ENCODE assay signal across 19 cellular contexts in genomic region chr1:178684111-178684510, GRCh38. TPM values are rescaled to one million over a fixed set of nuclear protein-coding genes. Genes with fewer than 3 reads are reported as not detected.
A peak's percentile ranks its signal among the peaks of the same experiment; 100 is the strongest.
DNase-seq lines count a peak whose midpoint lies in the region; ATAC-seq, FAIRE-seq and TF ChIP-seq lines count a peak whose summit lies in the region.
"Had no signal": no experiment of that assay in that cellular context is flagged by ENCODE, and none has a peak within 500 bp of the region (broad histone marks: within the 10 kb centered on the region; RNA-seq: fewer than 3 reads in every experiment).

No MANE protein-coding gene starts in this region.

- H3K9ac ChIP-seq in GM12878 (ENCODE audit: control insufficient read depth, insufficient read depth, low read length): no peak overlapping the region

- H3K4me1 Mint-ChIP-seq in nephron progenitor cell: no peaks in the 10 kb centered on the region
- H3K4me1 Mint-ChIP-seq in type B pancreatic cell (ENCODE audit: unreplicated experiment): peaks cover 11% of the 10 kb centered on the region
- H3K4me1 Mint-ChIP-seq: immature natural killer cell had no signal

- H3K36me3 ChIP-seq in GM12878 (ENCODE audit: control insufficient read depth in 2 of 2, insufficient read depth in 2 of 2, low read length in 1 of 2): no peaks in the 10 kb centered on the region
- H3K36me3 ChIP-seq: gastrocnemius medialis, spleen had no signal

- POLR2A ChIA-PET in GM12878 (lab: Charles Lee): no interaction called here

- H3K4me2 ChIP-seq in GM12878 (ENCODE audit: control insufficient read depth, insufficient read depth): no peak overlapping the region

- H3K27ac ChIP-seq in GM12878 (ENCODE audit: control insufficient read depth, insufficient read depth): no peak overlapping the region
- H3K27ac ChIP-seq: gastrocnemius medialis, VCaP had no signal

- FAIRE-seq in GM12878 (lab: Jason Lieb, UNC): no peak
- FAIRE-seq: bronchial epithelial cell had no signal

- H3K27me3 Mint-ChIP-seq in nephron progenitor cell (ENCODE audit: low read depth, poor library complexity) (no peaks in the 10 kb centered on the region), type B pancreatic cell (no peaks in the 10 kb centered on the region)
- H3K27me3 Mint-ChIP-seq: IgD-negative memory B cell had no signal

- RAD21 ChIA-PET in GM12878 (lab: Charles Lee; ENCODE audit: unreplicated experiment): interaction anchor here (0.8 to 1.3 kb wide), 5 partner anchors 20 to 496 kb away, joined by 3 to 5 read pairs (median 3); no protein-coding TSS in a partner anchor

- H3K9me3 ChIP-seq in GM12878 (replicated peaks; ENCODE audit: control insufficient read depth, insufficient read depth, low read length): no peaks in the 10 kb centered on the region
- H3K9me3 ChIP-seq: gastrocnemius medialis, spleen had no signal

- H3K4me3 Mint-ChIP-seq in nephron progenitor cell (no peak overlapping the region), type B pancreatic cell (no peak overlapping the region)
- H3K4me3 Mint-ChIP-seq: activated naive CD4-positive, alpha-beta T cell treated with anti-CD3 and anti-CD28 coated beads for 36 hours; immature natural killer cell had no signal

- H3K27ac Mint-ChIP-seq in nephron progenitor cell (peak overlapping the region; percentile 11), type B pancreatic cell (no peak overlapping the region)
- H3K27ac Mint-ChIP-seq: activated naive CD4-positive, alpha-beta T cell treated with anti-CD3 and anti-CD28 coated beads for 36 hours; immature natural killer cell had no signal

- WGBS in GM12878 (ENCODE audit: insufficient coverage, insufficient replicate concordance, low lambda C conversion rate, missing lambda C conversion rate): 73% methylated on average over 4 of the region's 5 CpGs

- TF ChIP-seq EP300 in GM12878 (IDR thresholded peaks at IDR 0.05; ENCODE audit: borderline replicate concordance in 1 of 2, control insufficient read depth in 1 of 2, low read depth in 2 of 2, low read length in 2 of 2): no peak

- H3K4me3 ChIP-seq in GM12878: no peak overlapping the region
- H3K4me3 ChIP-seq: gastrocnemius medialis, spleen had no signal

- intact Hi-C loops in GM12878 (cut with micrococcal nuclease; ENCODE audit: unreplicated experiment): no loop called here
- intact Hi-C loops in left ventricle myocardium superior (cut with micrococcal nuclease): no loop called here

- H2AFZ ChIP-seq in GM12878 (ENCODE audit: control insufficient read depth, low read depth, low read length): no peak overlapping the region

- DNase-seq in HK-2 (ENCODE audit: unreplicated experiment) (peak; percentile 26), GM12878 (ENCODE audit: low read depth, low spot score) (no peak), nephron progenitor cell (no peak), left ventricle myocardium superior (no peak), left lobe of liver (ENCODE audit: low spot score) (no peak), type B pancreatic cell (ENCODE audit: extremely low spot score, unreplicated experiment) (no peak)
- DNase-seq: activated naive CD4-positive, alpha-beta T cell treated with anti-CD3 and anti-CD28 coated beads for 36 hours; AML-193; effector memory CD4-positive, alpha-beta T cell; immature natural killer cell; NCI-H1417 treated with DMSO at 0.1 percent for 48 hours; NCI-H345; spleen had no signal

- SMC1A ChIA-PET in GM12878 (lab: Charles Lee; ENCODE audit: uncharacterized antibody, unreplicated experiment): interaction anchor here (0.7 to 1.9 kb wide), 9 partner anchors 16 to 140 kb away, joined by 3 to 7 read pairs (median 4); no protein-coding TSS in a partner anchor

- TF ChIP-seq CTCF in GM12878 (IDR thresholded peaks at IDR 0.05 in 2 of 3, conservative IDR thresholded peaks at IDR 0.05 in 1 of 3; ENCODE audit: control insufficient read depth in 2 of 3, extremely low read depth in 1 of 3, insufficient read depth in 1 of 3, low read depth in 3 of 3, low read length in 3 of 3) (no peak), nephron progenitor cell (IDR thresholded peaks at IDR 0.05) (no peak), type B pancreatic cell (conservative IDR thresholded peaks at IDR 0.05) (no peak)

- ATAC-seq in GM18502 (IDR thresholded peaks at IDR 0.05; ENCODE audit: poor library complexity, unreplicated experiment) (peak; percentile 23), GM12878 (peak; percentile 18), HG02763 (IDR thresholded peaks at IDR 0.05; ENCODE audit: unreplicated experiment) (no peak), left ventricle myocardium superior (no peak), left lobe of liver (no peak)

- peaks cover 13% of the 10 kb centered on the region for H3K4me1 ChIP-seq in GM12878 (ENCODE audit: control insufficient read depth, insufficient read depth, low read length)
- H3K4me1 ChIP-seq: gastrocnemius medialis had no signal

- no TSS peak for BruUV-seq in GM12878 (replicated peaks; lab: Mats Ljungman, UMichigan)

- H4K20me1 ChIP-seq in GM12878 (ENCODE audit: control insufficient read depth, insufficient read depth): no peaks in the 10 kb centered on the region

- H3K9me3 Mint-ChIP-seq in nephron progenitor cell: no peaks in the 10 kb centered on the region
- no peaks in the 10 kb centered on the region for H3K9me3 Mint-ChIP-seq in type B pancreatic cell
- H3K9me3 Mint-ChIP-seq: activated naive CD4-positive, alpha-beta T cell treated with anti-CD3 and anti-CD28 coated beads for 36 hours; immature natural killer cell had no signal

- no peaks in the 10 kb centered on the region for H3K79me2 ChIP-seq in GM12878 (ENCODE audit: control insufficient read depth, insufficient read depth, low read length)

- in situ Hi-C loops in GM12878 (cut with MboI): no loop called here

- TF ChIP-seq RAD21 in GM12878 (IDR thresholded peaks at IDR 0.05; ENCODE audit: insufficient read depth, low read depth, low read length): no peak

- CTCF ChIA-PET in GM12878 (lab: Yijun Ruan, JAX): interaction anchor here (0.6 to 1.4 kb wide), 6 partner anchors 18 to 146 kb away, joined by 3 to 4 read pairs (median 3); no protein-coding TSS in a partner anchor

- no peaks in the 10 kb centered on the region for H3K27me3 ChIP-seq in GM12878 (replicated peaks in 1 of 2; ENCODE audit: control insufficient read depth in 2 of 2, insufficient read depth in 2 of 2, low read length in 1 of 2)
- H3K27me3 ChIP-seq: gastrocnemius medialis, spleen had no signal

- H3K36me3 Mint-ChIP-seq in nephron progenitor cell (ENCODE audit: low read depth): no peaks in the 10 kb centered on the region
- no peaks in the 10 kb centered on the region for H3K36me3 Mint-ChIP-seq in type B pancreatic cell
- H3K36me3 Mint-ChIP-seq: immature natural killer cell had no signal

- TF ChIP-seq POLR2A in GM12878 (IDR thresholded peaks at IDR 0.05; ENCODE audit: low read depth, low read length): no peak

TF ChIP-seq in GM12878, 131 proteins besides CTCF, POLR2A, EP300 and RAD21 (continues in another document):
- TF ChIP-seq ESRRA (IDR thresholded peaks at IDR 0.05; ENCODE audit: low read length) (no peak), LARP7 (IDR thresholded peaks at IDR 0.05) (no peak), IRF4 (IDR thresholded peaks at IDR 0.05; ENCODE audit: low read depth, low read length) (no peak), ATF7 (IDR thresholded peaks at IDR 0.05; ENCODE audit: low read depth) (no peak), CHD4 (IDR thresholded peaks at IDR 0.05) (no peak), HDAC2 (IDR thresholded peaks at IDR 0.05) (no peak), EZH2 (IDR thresholded peaks at IDR 0.05; ENCODE audit: borderline replicate concordance, control insufficient read depth, low read depth, low read length) (no peak), YY1 (IDR thresholded peaks at IDR 0.05; ENCODE audit: low read depth, low read length) (no peak), ASH2L (IDR thresholded peaks at IDR 0.05; ENCODE audit: borderline replicate concordance, low read depth) (no peak), MTA2 (IDR thresholded peaks at IDR 0.05; ENCODE audit: low read depth) (no peak), NFIC (IDR thresholded peaks at IDR 0.05; ENCODE audit: low read depth, low read length) (no peak), MTA3 (IDR thresholded peaks at IDR 0.05; ENCODE audit: borderline replicate concordance, low read length) (no peak), NFYA (IDR thresholded peaks at IDR 0.05; ENCODE audit: borderline replicate concordance, low read depth, low read length) (no peak), MAX (IDR thresholded peaks at IDR 0.05; ENCODE audit: low read depth, low read length) (no peak), KDM1A (IDR thresholded peaks at IDR 0.05; ENCODE audit: borderline replicate concordance) (no peak)

RNA-seq across cellular contexts. Expression of gene RALGPS2, which starts 40.9 kb away (rescaled TPM):
- total RNA-seq in GM12878 (2013; cell fraction: nucleolus; rRNA removed): 9.2 and 12.6 TPM in 2 replicates
- total RNA-seq in GM12878 (2014; rRNA removed): 2.6 and 3.7 TPM in 2 replicates
- total RNA-seq in GM12878 (2014; rRNA removed; fragmentation: Illumina TruSeq; extraction: Trizol): 2.4 and 2.8 TPM in 2 replicates
- 1.8 and 2.7 TPM in 2 replicates for total RNA-seq in GM12878 (2021)
- 2.9 TPM for polyA plus RNA-seq in GM12878 (2011; ENCODE audit: low read depth)
- 0.14 and 0.46 TPM in 2 replicates for polyA plus RNA-seq in GM12878 (2011; rRNA removed)
- polyA plus RNA-seq in GM12878 (2011; cell fraction: cytosol; rRNA removed): 0.01 and 0.08 TPM in 2 replicates
- 0.12 and 0.28 TPM in 2 replicates for polyA plus RNA-seq in GM12878 (2011; cell fraction: nucleus; rRNA removed)
- polyA plus RNA-seq in GM12878 (2012): 2.6 and 3.3 TPM in 2 replicates
- 1.7 and 2.2 TPM in 2 replicates for polyA plus RNA-seq in GM12878 (2014; fragmentation: Illumina TruSeq; extraction: Trizol)
- polyA plus RNA-seq in GM12878 (2014; fragmentation: Nextera tagmentation; extraction: Ambion mirVana): under 1 TPM; 0.08 to 0.38 TPM
- 0.58 and 2.8 TPM in 2 replicates for polyA plus RNA-seq in GM12878 (2014; rRNA removed)
- polyA plus RNA-seq in GM12878 (2016; fragmentation: Nextera tagmentation; extraction: Ambion mirVana): under 1 TPM; 0.43 TPM
- 0.07 and 0.21 TPM in 2 replicates for polyA minus RNA-seq in GM12878 (2011; rRNA and poly(A)+ RNA removed)
- polyA minus RNA-seq in GM12878 (2011; cell fraction: cytosol; rRNA and poly(A)+ RNA removed): 1.0 TPM in 1 of 2 replicates, not detected in the other
- 0.60 and 0.67 TPM in 2 replicates for polyA minus RNA-seq in GM12878 (2011; cell fraction: nucleus; rRNA and poly(A)+ RNA removed)
- 13.7 TPM for total RNA-seq in left ventricle myocardium superior
- total RNA-seq in left lobe of liver: 24.6 TPM
- 47.2 and 47.8 TPM in 2 replicates for total RNA-seq in type B pancreatic cell (ENCODE audit: low replicate concordance)

Comparison
In these comparisons a context has a peak if more than half of its experiments do, and no peak if none do; other contexts are left out.
1. ATAC-seq: peak in GM18502 (single experiment) and GM12878 (single experiment); none in HG02763 (single experiment), left ventricle myocardium superior (single experiment) and left lobe of liver (single experiment).